Comparison of ENCODE assay signal across 20 cellular contexts in the genomic region with DNA sequence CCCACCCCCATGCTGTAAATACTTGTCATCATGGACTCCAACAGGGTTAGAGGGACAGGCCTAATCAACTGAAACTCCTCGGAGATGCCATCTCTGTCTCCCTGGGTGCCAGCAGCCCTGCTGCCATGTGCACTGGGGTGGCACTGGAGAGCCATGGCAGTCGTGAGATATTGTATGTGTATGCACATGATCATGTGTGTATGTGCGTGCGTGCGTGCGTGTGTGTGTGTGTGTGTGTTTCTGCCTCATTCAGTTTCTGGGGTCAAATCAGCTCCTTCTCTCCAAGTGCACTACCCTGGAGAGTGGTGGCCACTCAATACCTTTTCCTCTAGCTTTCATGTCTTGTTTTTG. TPM values are rescaled to one million over a fixed set of nuclear protein-coding genes. Genes with fewer than 3 reads are reported as not detected.
DNase-seq lines count a peak whose midpoint lies in the region; ATAC-seq, FAIRE-seq and TF ChIP-seq lines count a peak whose summit lies in the region.
"Had no signal": no experiment of that assay in that cellular context is flagged by ENCODE, and none has a peak within 500 bp of the region (broad histone marks: within the 10 kb centered on the region; RNA-seq: fewer than 3 reads in every experiment).

No MANE protein-coding gene starts in this region.

- no peak overlapping the region for H3K4me3 Mint-ChIP-seq in T-helper 2 cell treated with Interferon-gamma antibody and Interleukin-4, amounts not matched to agents 5 μg/mL and 100 μg/mL, for 36 hours

- ATAC-seq in HepG2: no peak

- DNase-seq in GM12891 (ENCODE audit: insufficient read length, low spot score) (no peak), HepG2 (ENCODE audit: low spot score) (no peak), dedifferentiated amniotic fluid mesenchymal stem cell (ENCODE audit: extremely low spot score) (no peak), MG63 (no peak)
- no peak for DNase-seq in T-helper 2 cell treated with Interferon-gamma antibody and Interleukin-4, amounts not matched to agents 5 μg/mL and 100 μg/mL, for 36 hours (ENCODE audit: low spot score)
- DNase-seq: AML-193, COR-L47, Karpas-422, NCI-H1048, NCI-H1436, NCI-H1930, NCI-H345, NCI-H526 had no signal

- no peaks in the 10 kb centered on the region for H3K9me3 ChIP-seq in HepG2 (ENCODE audit: low read length)
- no peaks in the 10 kb centered on the region for H3K9me3 ChIP-seq in MG63
- H3K9me3 ChIP-seq: HAP-1, SJSA1 had no signal

- H3K9ac ChIP-seq in HepG2 (ENCODE audit: insufficient read depth, low read depth, low read length): no peak overlapping the region

- peak; percentile 38 for FAIRE-seq in GM12891 (lab: Jason Lieb, UNC)
- no peak for FAIRE-seq in HepG2 (lab: Jason Lieb, UNC)
- FAIRE-seq: G401.6 had no signal

- no peak for TF ChIP-seq POLR2A in GM12891 (IDR thresholded peaks at IDR 0.05; ENCODE audit: low read depth, low read length)
- TF ChIP-seq POLR2A in Raji (IDR thresholded peaks at IDR 0.05; ENCODE audit: insufficient read depth, low read depth, low read length): peak; percentile 13; the same call in 1 of the 2 replicates
- no peak for TF ChIP-seq POLR2A in HepG2 (IDR thresholded peaks at IDR 0.05; ENCODE audit: insufficient read depth in 1 of 2, low read depth in 2 of 2, low read length in 2 of 2)

- peak overlapping the region; percentile 68 for H3K4me2 ChIP-seq in HepG2 (ENCODE audit: low read depth, low read length)

- no peak for TF ChIP-seq EP300 in HepG2 (IDR thresholded peaks at IDR 0.05; ENCODE audit: low read depth in 2 of 2, low read length in 2 of 2)
- no peak for TF ChIP-seq EP300 in HepG2 (CRISPR knock-in tag; IDR thresholded peaks at IDR 0.05; ENCODE audit: borderline replicate concordance)

- in situ Hi-C loops in HepG2 (cut with HindIII; ENCODE audit: extremely low pct_ligation_motif_present, low pct_unique_long_range_greater_than_20kb): loop anchor here (5.0 to 10.0 kb wide), 2 partner anchors 106 to 134 kb away; no protein-coding TSS in a partner anchor

- no peaks in the 10 kb centered on the region for H3K27me3 ChIP-seq in HepG2 (ENCODE audit: control insufficient read depth in 1 of 2, insufficient read depth in 2 of 2, low read length in 2 of 2)
- H3K27me3 ChIP-seq in MG63: no peaks in the 10 kb centered on the region
- H3K27me3 ChIP-seq: SJSA1 had no signal

- H2AFZ ChIP-seq in HepG2 (ENCODE audit: low read length): no peak overlapping the region

- 52% methylated on average over 5 of the region's 6 CpGs for WGBS in HepG2 (ENCODE audit: low lambda C conversion rate)

- no TSS peak for BruUV-seq in HepG2 (replicated peaks; lab: Mats Ljungman, UMichigan)

- no peaks in the 10 kb centered on the region for H4K20me1 ChIP-seq in HepG2 (ENCODE audit: insufficient read depth, low read length)

- peak overlapping the region; percentile 57 for H3K27ac ChIP-seq in HepG2 (ENCODE audit: extremely low read length, insufficient read depth, low read length)
- H3K27ac ChIP-seq: HL-60, SJSA1 had no signal

- no peak overlapping the region for H3K27ac Mint-ChIP-seq in T-helper 2 cell treated with Interferon-gamma antibody and Interleukin-4, amounts not matched to agents 5 μg/mL and 100 μg/mL, for 36 hours

- TF ChIP-seq RAD21 in HepG2 (CRISPR knock-in tag; IDR thresholded peaks at IDR 0.05): no peak

- CTCF ChIA-PET in HepG2 (lab: Yijun Ruan, JAX; ENCODE audit: low intra/inter-chr PET ratio, low total read pairs): interaction anchor here (1.2 to 2.7 kb wide), 3 partner anchors 105 to 217 kb away, joined by 5 to 31 read pairs (median 10); no protein-coding TSS in a partner anchor

- H3K36me3 ChIP-seq in HepG2 (replicated peaks in 1 of 2; ENCODE audit: control insufficient read depth in 1 of 2, insufficient read depth in 2 of 2, low read length in 2 of 2): peaks cover 0 to 4% of the 10 kb centered on the region in 2 experiments; a peak in 3 of 5 replicates
- no peaks in the 10 kb centered on the region for H3K36me3 ChIP-seq in MG63

- peaks cover 13% of the 10 kb centered on the region for H3K4me1 Mint-ChIP-seq in T-helper 2 cell treated with Interferon-gamma antibody and Interleukin-4, amounts not matched to agents 5 μg/mL and 100 μg/mL, for 36 hours (ENCODE audit: low read depth)

- TF ChIP-seq CTCF in HepG2 (CRISPR knock-in tag; IDR thresholded peaks at IDR 0.05): no peak

- H3K4me3 ChIP-seq in HepG2 (replicated peaks in 1 of 3; ENCODE audit: insufficient read depth in 1 of 3, low read depth in 2 of 3, low read length in 3 of 3) (0 out of 6 replicates have a peak overlapping the region, but pooled peaks of 1 of the 3 experiments have one; percentile 32), MG63 (no peak overlapping the region)
- H3K4me3 ChIP-seq: HAP-1, SJSA1 had no signal

- H3K79me2 ChIP-seq in HepG2 (ENCODE audit: insufficient read depth, low read length): peaks cover 15% of the 10 kb centered on the region

- intact Hi-C loops in HepG2 (cut with micrococcal nuclease; ENCODE audit: unreplicated experiment): loop anchor here (1.0 to 5.0 kb wide), 4 partner anchors 64 to 217 kb away; no protein-coding TSS in a partner anchor

- no peaks in the 10 kb centered on the region for H3K27me3 Mint-ChIP-seq in T-helper 2 cell treated with Interferon-gamma antibody and Interleukin-4, amounts not matched to agents 5 μg/mL and 100 μg/mL, for 36 hours (ENCODE audit: low read depth)
- H3K27me3 Mint-ChIP-seq: IgD-negative memory B cell had no signal

- POLR2A ChIA-PET in HepG2 (lab: Yijun Ruan, JAX): interaction anchor here (1.1 to 3.3 kb wide), 3 partner anchors 18 to 148 kb away, joined by 6 to 98 read pairs (median 6); a partner anchor contains a TSS

- H3K36me3 Mint-ChIP-seq in T-helper 2 cell treated with Interferon-gamma antibody and Interleukin-4, amounts not matched to agents 5 μg/mL and 100 μg/mL, for 36 hours (ENCODE audit: low read depth): peaks cover 3% of the 10 kb centered on the region

- peaks cover 86% of the 10 kb centered on the region for H3K4me1 ChIP-seq in HepG2 (ENCODE audit: insufficient read depth, low read length)

- H3K9me3 Mint-ChIP-seq in T-helper 2 cell treated with Interferon-gamma antibody and Interleukin-4, amounts not matched to agents 5 μg/mL and 100 μg/mL, for 36 hours: no peaks in the 10 kb centered on the region

RNA-seq across cellular contexts. Expression of a gene that starts 3.2 kb away (rescaled TPM):
- 80.9 TPM for polyA plus RNA-seq in GM12891 (2012; ENCODE audit: low read depth, missing spikeins)
- 116 and 130 TPM in 2 replicates for total RNA-seq in HepG2 (2016; rRNA removed; fragmentation: Illumina TruSeq; extraction: Trizol)
- 32.8 and 39.1 TPM in 2 replicates for total RNA-seq in HepG2 (2016; cell fraction: cytosol; rRNA removed; fragmentation: Illumina TruSeq; extraction: Trizol; ENCODE audit: low read depth)
- total RNA-seq in HepG2 (2016; cell fraction: insoluble cytoplasmic fraction; rRNA removed; fragmentation: Illumina TruSeq; extraction: Trizol): 118 and 134 TPM in 2 replicates
- 57.5 and 60.4 TPM in 2 replicates for total RNA-seq in HepG2 (2016; cell fraction: membrane; rRNA removed; fragmentation: Illumina TruSeq; extraction: Trizol)
- 99.4 and 109 TPM in 2 replicates for total RNA-seq in HepG2 (2016; cell fraction: nucleus; rRNA removed; fragmentation: Illumina TruSeq; extraction: Trizol)
- 116 and 123 TPM in 2 replicates for polyA plus RNA-seq in HepG2 (2011; rRNA removed)
- polyA plus RNA-seq in HepG2 (2011; cell fraction: cytosol; rRNA removed): 95.0 and 116 TPM in 2 replicates
- 227 and 231 TPM in 2 replicates for polyA plus RNA-seq in HepG2 (2011; cell fraction: nucleus; rRNA removed)
- 110 and 113 TPM in 2 replicates for polyA plus RNA-seq in HepG2 (2012)
- 22.6 and 23.9 TPM in 2 replicates for polyA plus RNA-seq in HepG2 (2016; cell fraction: cytosol; fragmentation: Illumina TruSeq; extraction: Trizol; ENCODE audit: low read depth)
- polyA plus RNA-seq in HepG2 (2016; cell fraction: insoluble cytoplasmic fraction; fragmentation: Illumina TruSeq; extraction: Trizol; ENCODE audit: low read depth): 87.5 and 96.0 TPM in 2 replicates
- 27.9 and 31.1 TPM in 2 replicates for polyA plus RNA-seq in HepG2 (2016; cell fraction: membrane; fragmentation: Illumina TruSeq; extraction: Trizol; ENCODE audit: low read depth)
- polyA plus RNA-seq in HepG2 (2016; cell fraction: nucleus; fragmentation: Illumina TruSeq; extraction: Trizol; ENCODE audit: insufficient read depth, low read depth): 137 and 152 TPM in 2 replicates
- polyA minus RNA-seq in HepG2 (2011; rRNA and poly(A)+ RNA removed; ENCODE audit: low replicate concordance): 481 and 533 TPM in 2 replicates
- polyA minus RNA-seq in HepG2 (2011; cell fraction: cytosol; rRNA and poly(A)+ RNA removed): 94.8 and 99.0 TPM in 2 replicates
- polyA minus RNA-seq in HepG2 (2011; cell fraction: nucleus; rRNA and poly(A)+ RNA removed): 120 and 143 TPM in 2 replicates
- 53.9 and 87.5 TPM in 2 replicates for total RNA-seq in MG63 (2014; rRNA removed; shearing (Covaris generic); ENCODE audit: low replicate concordance)

RNA-seq across cellular contexts. Expression of a gene that starts 18.4 kb away (rescaled TPM):
- polyA plus RNA-seq in GM12891 (2012; ENCODE audit: low read depth, missing spikeins): 21.7 TPM
- total RNA-seq in HepG2 (2016; rRNA removed; fragmentation: Illumina TruSeq; extraction: Trizol): 26.7 and 189 TPM in 2 replicates
- total RNA-seq in HepG2 (2016; cell fraction: cytosol; rRNA removed; fragmentation: Illumina TruSeq; extraction: Trizol; ENCODE audit: low read depth): 15.3 and 18.3 TPM in 2 replicates
- 25.3 and 197 TPM in 2 replicates for total RNA-seq in HepG2 (2016; cell fraction: insoluble cytoplasmic fraction; rRNA removed; fragmentation: Illumina TruSeq; extraction: Trizol)
- total RNA-seq in HepG2 (2016; cell fraction: membrane; rRNA removed; fragmentation: Illumina TruSeq; extraction: Trizol): 14.6 and 16.5 TPM in 2 replicates
- total RNA-seq in HepG2 (2016; cell fraction: nucleus; rRNA removed; fragmentation: Illumina TruSeq; extraction: Trizol): 267 and 300 TPM in 2 replicates
- 452 and 686 TPM in 2 replicates for polyA plus RNA-seq in HepG2 (2011; rRNA removed)
- 174 and 178 TPM in 2 replicates for polyA plus RNA-seq in HepG2 (2011; cell fraction: cytosol; rRNA removed)
- 7,383 and 7,818 TPM in 2 replicates for polyA plus RNA-seq in HepG2 (2011; cell fraction: nucleus; rRNA removed)
- 313 and 330 TPM in 2 replicates for polyA plus RNA-seq in HepG2 (2012)
- 6.2 and 6.6 TPM in 2 replicates for polyA plus RNA-seq in HepG2 (2016; cell fraction: cytosol; fragmentation: Illumina TruSeq; extraction: Trizol; ENCODE audit: low read depth)
- 20.9 and 21.3 TPM in 2 replicates for polyA plus RNA-seq in HepG2 (2016; cell fraction: insoluble cytoplasmic fraction; fragmentation: Illumina TruSeq; extraction: Trizol; ENCODE audit: low read depth)
- polyA plus RNA-seq in HepG2 (2016; cell fraction: membrane; fragmentation: Illumina TruSeq; extraction: Trizol; ENCODE audit: low read depth): 9.6 and 10.0 TPM in 2 replicates
- 695 and 762 TPM in 2 replicates for polyA plus RNA-seq in HepG2 (2016; cell fraction: nucleus; fragmentation: Illumina TruSeq; extraction: Trizol; ENCODE audit: insufficient read depth, low read depth)
- polyA minus RNA-seq in HepG2 (2011; rRNA and poly(A)+ RNA removed; ENCODE audit: low replicate concordance): 3.2 and 148 TPM in 2 replicates
- 42.2 and 50.5 TPM in 2 replicates for polyA minus RNA-seq in HepG2 (2011; cell fraction: cytosol; rRNA and poly(A)+ RNA removed)
- polyA minus RNA-seq in HepG2 (2011; cell fraction: nucleus; rRNA and poly(A)+ RNA removed): 323 and 384 TPM in 2 replicates
- total RNA-seq in MG63 (2014; rRNA removed; shearing (Covaris generic); ENCODE audit: low replicate concordance): 0.33 TPM in 1 of 2 replicates, not detected in the other

RNA-seq across cellular contexts. Expression of a gene that starts 18.4 kb away (rescaled TPM):
- polyA plus RNA-seq in GM12891 (2012; ENCODE audit: low read depth, missing spikeins): 7.8 TPM
- total RNA-seq in HepG2 (2016; rRNA removed; fragmentation: Illumina TruSeq; extraction: Trizol): 16.1 and 29.9 TPM in 2 replicates
- total RNA-seq in HepG2 (2016; cell fraction: cytosol; rRNA removed; fragmentation: Illumina TruSeq; extraction: Trizol; ENCODE audit: low read depth): 7.6 and 8.9 TPM in 2 replicates
- 12.8 and 27.1 TPM in 2 replicates for total RNA-seq in HepG2 (2016; cell fraction: insoluble cytoplasmic fraction; rRNA removed; fragmentation: Illumina TruSeq; extraction: Trizol)
- 10.8 and 12.7 TPM in 2 replicates for total RNA-seq in HepG2 (2016; cell fraction: membrane; rRNA removed; fragmentation: Illumina TruSeq; extraction: Trizol)
- 28.7 and 34.7 TPM in 2 replicates for total RNA-seq in HepG2 (2016; cell fraction: nucleus; rRNA removed; fragmentation: Illumina TruSeq; extraction: Trizol)
- polyA plus RNA-seq in HepG2 (2011; rRNA removed): 82.2 and 91.9 TPM in 2 replicates
- polyA plus RNA-seq in HepG2 (2011; cell fraction: cytosol; rRNA removed): 37.9 and 55.2 TPM in 2 replicates
- 455 and 594 TPM in 2 replicates for polyA plus RNA-seq in HepG2 (2011; cell fraction: nucleus; rRNA removed)
- 27.9 and 34.2 TPM in 2 replicates for polyA plus RNA-seq in HepG2 (2012)
- polyA plus RNA-seq in HepG2 (2016; cell fraction: cytosol; fragmentation: Illumina TruSeq; extraction: Trizol; ENCODE audit: low read depth): 8.1 and 10.5 TPM in 2 replicates
- 17.1 and 25.1 TPM in 2 replicates for polyA plus RNA-seq in HepG2 (2016; cell fraction: insoluble cytoplasmic fraction; fragmentation: Illumina TruSeq; extraction: Trizol; ENCODE audit: low read depth)
- 14.9 and 15.8 TPM in 2 replicates for polyA plus RNA-seq in HepG2 (2016; cell fraction: membrane; fragmentation: Illumina TruSeq; extraction: Trizol; ENCODE audit: low read depth)
- polyA plus RNA-seq in HepG2 (2016; cell fraction: nucleus; fragmentation: Illumina TruSeq; extraction: Trizol; ENCODE audit: insufficient read depth, low read depth): 108 and 116 TPM in 2 replicates
- 88.9 and 105 TPM in 2 replicates for polyA minus RNA-seq in HepG2 (2011; rRNA and poly(A)+ RNA removed; ENCODE audit: low replicate concordance)
- 26.2 and 30.5 TPM in 2 replicates for polyA minus RNA-seq in HepG2 (2011; cell fraction: cytosol; rRNA and poly(A)+ RNA removed)
- 55.9 and 56.4 TPM in 2 replicates for polyA minus RNA-seq in HepG2 (2011; cell fraction: nucleus; rRNA and poly(A)+ RNA removed)
- 8.5 TPM in 2 replicates for total RNA-seq in MG63 (2014; rRNA removed; shearing (Covaris generic); ENCODE audit: low replicate concordance)

RNA-seq across cellular contexts. Expression of a gene that starts 48.6 kb away (rescaled TPM):
- polyA plus RNA-seq in GM12891 (2012; ENCODE audit: low read depth, missing spikeins): 1.0 TPM
- 0.35 TPM in 1 of 2 replicates, not detected in the other for total RNA-seq in HepG2 (2016; rRNA removed; fragmentation: Illumina TruSeq; extraction: Trizol)
- total RNA-seq in HepG2 (2016; cell fraction: cytosol; rRNA removed; fragmentation: Illumina TruSeq; extraction: Trizol; ENCODE audit: low read depth): 0.18 and 0.51 TPM in 2 replicates
- total RNA-seq in HepG2 (2016; cell fraction: insoluble cytoplasmic fraction; rRNA removed; fragmentation: Illumina TruSeq; extraction: Trizol): 0.13 and 0.45 TPM in 2 replicates
- 0.19 TPM in 1 of 2 replicates, not detected in the other for total RNA-seq in HepG2 (2016; cell fraction: membrane; rRNA removed; fragmentation: Illumina TruSeq; extraction: Trizol)
- total RNA-seq in HepG2 (2016; cell fraction: nucleus; rRNA removed; fragmentation: Illumina TruSeq; extraction: Trizol): not detected in 2 replicates
- polyA plus RNA-seq in HepG2 (2011; rRNA removed): 0.21 TPM in 1 of 2 replicates, not detected in the other
- 0.03 and 0.07 TPM in 2 replicates for polyA plus RNA-seq in HepG2 (2011; cell fraction: cytosol; rRNA removed)
- polyA plus RNA-seq in HepG2 (2011; cell fraction: nucleus; rRNA removed): 3.1 and 7.8 TPM in 2 replicates
- polyA plus RNA-seq in HepG2 (2012): 0.36 TPM in 1 of 2 replicates, not detected in the other
- 0.40 and 0.44 TPM in 2 replicates for polyA plus RNA-seq in HepG2 (2016; cell fraction: cytosol; fragmentation: Illumina TruSeq; extraction: Trizol; ENCODE audit: low read depth)
- polyA plus RNA-seq in HepG2 (2016; cell fraction: insoluble cytoplasmic fraction; fragmentation: Illumina TruSeq; extraction: Trizol; ENCODE audit: low read depth): 0.73 and 0.79 TPM in 2 replicates
- polyA plus RNA-seq in HepG2 (2016; cell fraction: membrane; fragmentation: Illumina TruSeq; extraction: Trizol; ENCODE audit: low read depth): 0.40 and 0.43 TPM in 2 replicates
- 0.53 and 1.7 TPM in 2 replicates for polyA plus RNA-seq in HepG2 (2016; cell fraction: nucleus; fragmentation: Illumina TruSeq; extraction: Trizol; ENCODE audit: insufficient read depth, low read depth)
- 1.8 and 3.5 TPM in 2 replicates for polyA minus RNA-seq in HepG2 (2011; rRNA and poly(A)+ RNA removed; ENCODE audit: low replicate concordance)
- polyA minus RNA-seq in HepG2 (2011; cell fraction: cytosol; rRNA and poly(A)+ RNA removed): 0.26 and 0.30 TPM in 2 replicates
- polyA minus RNA-seq in HepG2 (2011; cell fraction: nucleus; rRNA and poly(A)+ RNA removed): 0.75 and 2.1 TPM in 2 replicates
- 2.1 TPM in 1 of 2 replicates, not detected in the other for total RNA-seq in MG63 (2014; rRNA removed; shearing (Covaris generic); ENCODE audit: low replicate concordance)
- total RNA-seq: MCF 10A had no signal

RNA-seq across cellular contexts. Expression of a gene that starts 52.8 kb away (rescaled TPM):
- polyA plus RNA-seq in GM12891 (2012; ENCODE audit: low read depth, missing spikeins): 18.9 TPM
- total RNA-seq in HepG2 (2016; rRNA removed; fragmentation: Illumina TruSeq; extraction: Trizol): 21.7 and 23.1 TPM in 2 replicates
- 3.9 and 5.4 TPM in 2 replicates for total RNA-seq in HepG2 (2016; cell fraction: cytosol; rRNA removed; fragmentation: Illumina TruSeq; extraction: Trizol; ENCODE audit: low read depth)
- total RNA-seq in HepG2 (2016; cell fraction: insoluble cytoplasmic fraction; rRNA removed; fragmentation: Illumina TruSeq; extraction: Trizol): 21.2 and 23.8 TPM in 2 replicates
- total RNA-seq in HepG2 (2016; cell fraction: membrane; rRNA removed; fragmentation: Illumina TruSeq; extraction: Trizol): 7.3 and 8.9 TPM in 2 replicates
- total RNA-seq in HepG2 (2016; cell fraction: nucleus; rRNA removed; fragmentation: Illumina TruSeq; extraction: Trizol): 14.9 and 16.7 TPM in 2 replicates
- polyA plus RNA-seq in HepG2 (2011; rRNA removed): 6.5 and 9.1 TPM in 2 replicates
- polyA plus RNA-seq in HepG2 (2011; cell fraction: cytosol; rRNA removed): 6.3 and 8.4 TPM in 2 replicates
- 15.5 and 21.5 TPM in 2 replicates for polyA plus RNA-seq in HepG2 (2011; cell fraction: nucleus; rRNA removed)
- 4.8 and 5.8 TPM in 2 replicates for polyA plus RNA-seq in HepG2 (2012)
- polyA plus RNA-seq in HepG2 (2016; cell fraction: cytosol; fragmentation: Illumina TruSeq; extraction: Trizol; ENCODE audit: low read depth): 3.3 and 3.7 TPM in 2 replicates
- polyA plus RNA-seq in HepG2 (2016; cell fraction: insoluble cytoplasmic fraction; fragmentation: Illumina TruSeq; extraction: Trizol; ENCODE audit: low read depth): 17.8 and 18.8 TPM in 2 replicates
- 4.7 and 5.8 TPM in 2 replicates for polyA plus RNA-seq in HepG2 (2016; cell fraction: membrane; fragmentation: Illumina TruSeq; extraction: Trizol; ENCODE audit: low read depth)
- 23.9 and 25.9 TPM in 2 replicates for polyA plus RNA-seq in HepG2 (2016; cell fraction: nucleus; fragmentation: Illumina TruSeq; extraction: Trizol; ENCODE audit: insufficient read depth, low read depth)
- polyA minus RNA-seq in HepG2 (2011; rRNA and poly(A)+ RNA removed; ENCODE audit: low replicate concordance): 21.4 and 30.7 TPM in 2 replicates
- 4.2 and 5.6 TPM in 2 replicates for polyA minus RNA-seq in HepG2 (2011; cell fraction: cytosol; rRNA and poly(A)+ RNA removed)
- 12.6 and 20.3 TPM in 2 replicates for polyA minus RNA-seq in HepG2 (2011; cell fraction: nucleus; rRNA and poly(A)+ RNA removed)
- total RNA-seq in MG63 (2014; rRNA removed; shearing (Covaris generic); ENCODE audit: low replicate concordance): 16.8 and 19.4 TPM in 2 replicates

Comparison
In these comparisons a context has a peak if more than half of its experiments do, and no peak if none do; other contexts are left out.
1. RNA of a gene that starts 18.4 kb away (total RNA-seq): 14.6 to 300 TPM in HepG2; 0.33 TPM in MG63; every median in the first group is over 10 times any median in the second.